Comparison of ENCODE assay signal across 16 cellular contexts in the genomic region with DNA sequence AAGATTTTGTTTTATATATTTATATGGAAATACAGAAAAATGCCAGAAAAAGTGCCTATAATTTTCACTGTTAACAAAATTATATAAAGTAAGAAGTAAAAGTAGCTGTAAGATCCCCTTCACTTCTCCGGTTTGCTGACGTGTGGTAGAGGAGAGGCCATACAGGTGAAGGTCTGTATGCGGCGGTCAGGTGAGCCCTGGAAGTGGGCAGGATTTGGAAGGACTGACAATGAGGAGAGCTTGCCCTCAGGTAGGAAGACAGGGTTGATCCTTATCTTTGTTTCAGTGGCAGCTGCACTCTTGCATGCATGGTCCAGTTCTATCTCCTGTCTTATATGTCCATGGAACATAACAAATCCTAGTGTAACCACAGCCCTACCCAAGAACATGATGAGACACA. TPM values are rescaled to one million over a fixed set of nuclear protein-coding genes. Genes with fewer than 3 reads are reported as not detected.
DNase-seq lines count a peak whose midpoint lies in the region; ATAC-seq and TF ChIP-seq lines count a peak whose summit lies in the region.
"Had no signal": no experiment of that assay in that cellular context is flagged by ENCODE, and none has a peak within 500 bp of the region (broad histone marks: within the 10 kb centered on the region; RNA-seq: fewer than 3 reads in every experiment).

No MANE protein-coding gene starts in this region.

- H2BK120ac ChIP-seq in mesendoderm (ENCODE audit: low read depth, low read length) = no peak overlapping the region

- no peaks in the 10 kb centered on the region for H3K79me2 ChIP-seq in mesendoderm (ENCODE audit: control insufficient read depth, insufficient read depth, low read length)

- no peaks in the 10 kb centered on the region for H3K4me1 ChIP-seq in upper lobe of right lung
- H3K4me1 ChIP-seq in mesendoderm (ENCODE audit: control insufficient read depth, low read depth, low read length) = no peaks in the 10 kb centered on the region
- no peaks in the 10 kb centered on the region for H3K4me1 ChIP-seq in uterus

- no peak overlapping the region for H3K18ac ChIP-seq in mesendoderm (ENCODE audit: low read length)

- WGBS in mesendoderm (ENCODE audit: extremely low coverage, insufficient coverage, low lambda C conversion rate) = no CpG with 5 or more reads among the region's 4 CpGs

- H3K56ac ChIP-seq in mesendoderm (ENCODE audit: low read length) = no peak overlapping the region

- peaks cover 16% of the 10 kb centered on the region for H3K27me3 ChIP-seq in upper lobe of right lung
- H3K27me3 ChIP-seq in mesendoderm (ENCODE audit: insufficient read depth, low read length, poor library complexity) = no peaks in the 10 kb centered on the region
- no peaks in the 10 kb centered on the region for H3K27me3 ChIP-seq in uterus

- no peak overlapping the region for H2BK5ac ChIP-seq in mesendoderm (ENCODE audit: low read length)

- H3K9ac ChIP-seq in mesendoderm (ENCODE audit: low read length) = no peak overlapping the region

- no peak overlapping the region for H4K8ac ChIP-seq in mesendoderm (ENCODE audit: low read depth, low read length)

- H4K5ac ChIP-seq in mesendoderm (ENCODE audit: low read length) = no peak overlapping the region

- no peak overlapping the region for H2AK5ac ChIP-seq in mesendoderm (ENCODE audit: low read length)

- no peak overlapping the region for H3K23ac ChIP-seq in mesendoderm (ENCODE audit: low read length)

- H3K4me2 ChIP-seq in mesendoderm (ENCODE audit: low read length) = no peak overlapping the region
- H3K4me2 ChIP-seq: PC-9 had no signal

- no peak for ATAC-seq in upper lobe of right lung
- no peak for ATAC-seq in left colon

- H3K4me3 ChIP-seq in coronary artery (no peak overlapping the region), upper lobe of right lung (no peak overlapping the region), mesendoderm (ENCODE audit: low read length) (no peak overlapping the region), uterus (no peak overlapping the region)
- H3K4me3 ChIP-seq: PC-9 had no signal

- H3K9me3 ChIP-seq in upper lobe of right lung (no peaks in the 10 kb centered on the region), uterus (peaks cover 0 to 5% of the 10 kb centered on the region in 2 donors)

- peak; percentile 26 for DNase-seq in activated CD8-positive, alpha-beta memory T cell treated with anti-CD3 and anti-CD28 coated beads for 24 hours
- no peak for DNase-seq in activated CD8-positive, alpha-beta memory T cell treated with anti-CD3 and anti-CD28 coated beads, Interleukin-2, amount 50 U/mL, for 4 hours
- peak; percentile 40 for DNase-seq in coronary artery (ENCODE audit: low spot score)
- DNase-seq in mesenteric fat pad (ENCODE audit: low spot score) = peak; percentile 20
- peak; percentile 8 for DNase-seq in upper lobe of right lung
- no peak for DNase-seq in mesendoderm
- no peak for DNase-seq in left colon
- DNase-seq in uterus = no peak
- DNase-seq: DMS79 treated with DMSO at 0.1 percent for 48 hours, IMR-90, NCI-H1436, NCI-H1930, NCI-H345, NCI-H524 treated with DMSO at 0.1 percent for 48 hours, PC-9 had no signal

- no peak for TF ChIP-seq POLR2A in uterus (IDR thresholded peaks at IDR 0.05)

- H3K27ac ChIP-seq in coronary artery = no peak overlapping the region
- H3K27ac ChIP-seq in upper lobe of right lung = no peak overlapping the region
- no peak overlapping the region for H3K27ac ChIP-seq in mesendoderm (ENCODE audit: low read depth, low read length)
- H3K27ac ChIP-seq in uterus = no peak overlapping the region
- H3K27ac ChIP-seq: PC-9, RWPE1 had no signal

- intact Hi-C loops in upper lobe of right lung (cut with DNase I) = no loop called here
- intact Hi-C loops in left colon (cut with DNase I, micrococcal nuclease) = no loop called here
- intact Hi-C loops in uterus (cut with DNase I; ENCODE audit: low total_unique reads) = no loop called here

- TF ChIP-seq CTCF in coronary artery (IDR thresholded peaks at IDR 0.05) (no peak), upper lobe of right lung (IDR thresholded peaks at IDR 0.05) (no peak), uterus (IDR thresholded peaks at IDR 0.05) (no peak)

- H3K4ac ChIP-seq in mesendoderm (ENCODE audit: low read depth, low read length) = no peak overlapping the region

- H2BK15ac ChIP-seq in mesendoderm (replicated peaks; ENCODE audit: low read depth) = no peak overlapping the region

- no peaks in the 10 kb centered on the region for H3K79me1 ChIP-seq in mesendoderm (ENCODE audit: low read length)

- H3K36me3 ChIP-seq in upper lobe of right lung (no peaks in the 10 kb centered on the region), mesendoderm (ENCODE audit: control insufficient read depth, insufficient read depth, low read length) (no peaks in the 10 kb centered on the region), uterus (no peaks in the 10 kb centered on the region)

RNA-seq across cellular contexts. Expression of a gene that starts 16.9 kb away (rescaled TPM):
- total RNA-seq in mesenteric fat pad (66.4 TPM), upper lobe of right lung (42.3 TPM), left colon (10 to 100 TPM; 61.1 to 72.6 TPM), uterus (100 to 1,000 TPM in 1 of 4 donors, 10 to 100 TPM in 3; 10.3 to 101 (median 52.3) TPM)
- polyA plus RNA-seq in mesendoderm (2013, experiment 1 of 2) = 106 TPM
- polyA plus RNA-seq in mesendoderm (2013, experiment 2 of 2) = 104 TPM

Comparison
In these comparisons a context has a peak if more than half of its experiments do, and no peak if none do; other contexts are left out.
1. DNase-seq: peak in activated CD8-positive, alpha-beta memory T cell treated with anti-CD3 and anti-CD28 coated beads for 24 hours (single experiment), coronary artery (single experiment), mesenteric fat pad (single experiment) and upper lobe of right lung (single experiment); none in activated CD8-positive, alpha-beta memory T cell treated with anti-CD3 and anti-CD28 coated beads, Interleukin-2, amount 50 U/mL, for 4 hours (single experiment), mesendoderm (single experiment), left colon (0 of 2) and uterus (0 of 2).